ENCODE assay signal across 16 cellular contexts in genomic region chr9:106883626-106884190, GRCh38. TPM values are rescaled to one million over a fixed set of nuclear protein-coding genes. Genes with fewer than 3 reads are reported as not detected.
DNase-seq lines count a peak whose midpoint lies in the region; ATAC-seq and TF ChIP-seq lines count a peak whose summit lies in the region.
"Had no signal": no experiment of that assay in that cellular context is flagged by ENCODE, and none has a peak within 500 bp of the region (broad histone marks: within the 10 kb centered on the region; RNA-seq: fewer than 3 reads in every experiment).

No MANE protein-coding gene starts in this region.

- H3K27me3 Mint-ChIP-seq in H9 (ENCODE audit: low read depth) = no peaks in the 10 kb centered on the region
- H3K27me3 Mint-ChIP-seq: stimulated activated naive CD8-positive, alpha-beta T cell treated with anti-CD3 and anti-CD28 coated beads, Interleukin-15, Interleukin-2, amounts not matched to agents 100 ng/mL and 50 ng/mL, for 24 hours had no signal

- in situ Hi-C loops in gastrocnemius medialis (cut with MboI; ENCODE audit: low sequenced_read_pairs in 4 of 4) = no loop called here

- H3K4me3 ChIP-seq in RWPE2 (ENCODE audit: severe bottlenecking) (no peak overlapping the region), fibroblast of villous mesenchyme (ENCODE audit: low read depth, low read length) (no peak overlapping the region), gastrocnemius medialis (no peak overlapping the region), BE2C (ENCODE audit: low read depth, low read length) (no peak overlapping the region)
- H3K4me3 ChIP-seq: neural progenitor cell had no signal

- H3K36me3 Mint-ChIP-seq in H9 (ENCODE audit: insufficient read depth in 1 of 3, low read depth in 3 of 3) = peaks cover 29 to 33% (median 31%) of the 10 kb centered on the region in 3 experiments; a peak in 6 of 7 replicates

- H3K27ac ChIP-seq in H9 (ENCODE audit: insufficient read length, low read depth, low read length) (no peak overlapping the region), RWPE2 (ENCODE audit: poor library complexity, severe bottlenecking) (peak overlapping the region; percentile 97), gastrocnemius medialis (peak overlapping the region; percentile 83 to 88 (median 84))
- H3K27ac ChIP-seq: neural progenitor cell, VCaP had no signal

- H3K9ac ChIP-seq in H9 (ENCODE audit: extremely low read depth, insufficient read length, low read length) = no peak overlapping the region
- H3K9ac ChIP-seq: neural progenitor cell had no signal

- WGBS in H9 (ENCODE audit: extremely low coverage, insufficient read length, low lambda C conversion rate) = no CpG with 5 or more reads among the region's 2 CpGs

- H2AK5ac ChIP-seq in H9 (ENCODE audit: insufficient read length, low read length) = no peak overlapping the region

- H3K4me1 ChIP-seq in H9 (ENCODE audit: insufficient read depth, low read length) (peaks cover 34% of the 10 kb centered on the region), RWPE2 (ENCODE audit: insufficient read depth, poor library complexity, severe bottlenecking) (peaks cover 95% of the 10 kb centered on the region), gastrocnemius medialis (peaks cover 63 to 66% of the 10 kb centered on the region in 2 donors), BE2C (peaks cover 12% of the 10 kb centered on the region)

- no peak overlapping the region for H2BK5ac ChIP-seq in H9 (ENCODE audit: insufficient read length, low read length)

- no peak overlapping the region for H2BK120ac ChIP-seq in H9 (ENCODE audit: low read depth, low read length, poor library complexity, severe bottlenecking)

- H3K14ac ChIP-seq in H9 (ENCODE audit: insufficient read depth, low read length) = no peak overlapping the region

- H3K27ac Mint-ChIP-seq in H9 = peak overlapping the region in 2 of 3 experiments; percentile 33 to 65; a peak in 2 of 7 replicates
- H3K27ac Mint-ChIP-seq: HFFc6; neural progenitor cell; stimulated activated naive CD8-positive, alpha-beta T cell treated with anti-CD3 and anti-CD28 coated beads, Interleukin-15, Interleukin-2, amounts not matched to agents 100 ng/mL and 50 ng/mL, for 24 hours had no signal

- no peaks in the 10 kb centered on the region for H3K9me3 ChIP-seq in H9 (ENCODE audit: control insufficient read depth, low read depth, low read length)
- H3K9me3 ChIP-seq in RWPE2 (ENCODE audit: severe bottlenecking) = no peaks in the 10 kb centered on the region
- H3K9me3 ChIP-seq in gastrocnemius medialis = no peaks in the 10 kb centered on the region
- no peaks in the 10 kb centered on the region for H3K9me3 ChIP-seq in BE2C

- no peak overlapping the region for H4K5ac ChIP-seq in H9 (ENCODE audit: insufficient read length, low read depth, low read length)

- no peak overlapping the region for H3K4me2 ChIP-seq in H9 (ENCODE audit: insufficient read depth, insufficient read length, low read length)
- H3K4me2 ChIP-seq: neural progenitor cell had no signal

- intact Hi-C loops in gastrocnemius medialis (cut with DNase I; ENCODE audit: low total_unique reads) = loop anchor here (2.0 kb wide), 1 partner anchor 37 kb away; no protein-coding TSS in a partner anchor

- no peak overlapping the region for H3T11ph ChIP-seq in H9 (ENCODE audit: low read length)

- DNase-seq in H9 (no peak), RWPE2 (ENCODE audit: low spot score) (no peak), fibroblast of villous mesenchyme (ENCODE audit: low read depth) (peak; percentile 91), gastrocnemius medialis (no peak), BE2C (no peak), AG08396 (ENCODE audit: low spot score) (no peak)
- DNase-seq in stimulated activated CD8-positive, alpha-beta memory T cell treated with anti-CD3 and anti-CD28 coated beads, Interleukin-4, amount 100 ng/mL, for 48 hours = no peak
- DNase-seq: activated CD8-positive, alpha-beta memory T cell treated with anti-CD3 and anti-CD28 coated beads, Interleukin-2, amount 50 U/mL, for 48 hours; activated naive CD4-positive, alpha-beta T cell treated with anti-CD3 and anti-CD28 coated beads, Interleukin-2, amount 50 U/mL, for 16 hours; HFFc6; left ventricle myocardium superior; NCI-H2171 had no signal

- H3K36me3 ChIP-seq in RWPE2 (ENCODE audit: low read depth) (peaks cover 4% of the 10 kb centered on the region; the same call in 1 of the 2 replicates), gastrocnemius medialis (no peaks in the 10 kb centered on the region), BE2C (peaks cover 3% of the 10 kb centered on the region)

- no peaks in the 10 kb centered on the region for H3K9me3 Mint-ChIP-seq in H9
- H3K9me3 Mint-ChIP-seq: HFFc6; stimulated activated naive CD8-positive, alpha-beta T cell treated with anti-CD3 and anti-CD28 coated beads, Interleukin-15, Interleukin-2, amounts not matched to agents 100 ng/mL and 50 ng/mL, for 24 hours had no signal

- H3K79me1 ChIP-seq in H9 (ENCODE audit: insufficient read depth, low read depth, low read length, poor library complexity, severe bottlenecking) = peaks cover 2% of the 10 kb centered on the region

- H3K27me3 ChIP-seq in H9 (ENCODE audit: insufficient read depth, low read length) (no peaks in the 10 kb centered on the region), RWPE2 (ENCODE audit: insufficient read depth, poor library complexity, severe bottlenecking) (no peaks in the 10 kb centered on the region), gastrocnemius medialis (no peaks in the 10 kb centered on the region), BE2C (no peaks in the 10 kb centered on the region)
- H3K27me3 ChIP-seq: neural progenitor cell had no signal

- H4K20me1 ChIP-seq in H9 (ENCODE audit: control insufficient read depth, insufficient read depth, insufficient read length) = no peaks in the 10 kb centered on the region

- TF ChIP-seq CTCF in H9 (conservative IDR thresholded peaks at IDR 0.05) (no peak), RWPE2 (IDR thresholded peaks at IDR 0.05; ENCODE audit: poor library complexity, severe bottlenecking) (no peak), fibroblast of villous mesenchyme (IDR thresholded peaks at IDR 0.05; ENCODE audit: insufficient read depth, low read depth, low read length) (no peak), gastrocnemius medialis (IDR thresholded peaks at IDR 0.05 in 4 of 5, conservative IDR thresholded peaks at IDR 0.05 in 1 of 5) (no peak), BE2C (IDR thresholded peaks at IDR 0.05; ENCODE audit: low read depth, low read length) (no peak)

- H2BK20ac ChIP-seq in H9 (ENCODE audit: low read depth, low read length, poor library complexity, severe bottlenecking) = no peak overlapping the region

- H3K4me1 Mint-ChIP-seq in H9 = peaks cover 75 to 85% of the 10 kb centered on the region in 2 experiments

- peaks cover 73% of the 10 kb centered on the region; the same call in 1 of the 2 replicates for H3K79me2 ChIP-seq in H9 (ENCODE audit: insufficient read depth, low read length)

- no peak overlapping the region; a peak in 1 of 5 replicates for H3K4me3 Mint-ChIP-seq in H9
- H3K4me3 Mint-ChIP-seq: HFFc6; neural progenitor cell; stimulated activated naive CD8-positive, alpha-beta T cell treated with anti-CD3 and anti-CD28 coated beads, Interleukin-15, Interleukin-2, amounts not matched to agents 100 ng/mL and 50 ng/mL, for 24 hours had no signal

- no peak overlapping the region for H2AFZ ChIP-seq in H9 (ENCODE audit: low read length)
- H2AFZ ChIP-seq: neural progenitor cell had no signal

- H3K23ac ChIP-seq in H9 (ENCODE audit: insufficient read length, low read depth, low read length) = no peak overlapping the region

- H3K18ac ChIP-seq in H9 (ENCODE audit: insufficient read length, low read depth, low read length) = no peak overlapping the region

- ATAC-seq in RWPE2 (ENCODE audit: low read depth) (no peak), gastrocnemius medialis (no peak), GM21619 (IDR thresholded peaks at IDR 0.05; ENCODE audit: unreplicated experiment) (no peak)
- ATAC-seq: left ventricle myocardium superior had no signal

- no peak overlapping the region for H2BK15ac ChIP-seq in H9 (ENCODE audit: low read depth, low read length)

- H2BK12ac ChIP-seq in H9 (ENCODE audit: insufficient read length, low read depth, low read length) = no peak overlapping the region

- no peaks in the 10 kb centered on the region for H3K23me2 ChIP-seq in H9 (ENCODE audit: insufficient read length, low read depth, low read length, poor library complexity, severe bottlenecking)

- H4K8ac ChIP-seq in H9 (replicated peaks; ENCODE audit: insufficient read length, low read depth, low read length) = no peak overlapping the region

- no peak for TF ChIP-seq POLR2A in gastrocnemius medialis (IDR thresholded peaks at IDR 0.05)

- H4K91ac ChIP-seq in H9 (ENCODE audit: insufficient read length, low read depth, low read length) = no peak overlapping the region

- no peak overlapping the region for H3K4ac ChIP-seq in H9 (ENCODE audit: low read depth, low read length)

- H3K56ac ChIP-seq in H9 (ENCODE audit: insufficient read length, low read depth, low read length) = no peak overlapping the region

RNA-seq across cellular contexts. Expression of gene ZNF462, which starts 20.7 kb away (rescaled TPM):
- total RNA-seq in H9 (2021) = 159 and 164 TPM in 2 replicates
- total RNA-seq in fibroblast of villous mesenchyme = 16.4 and 32.4 TPM in 2 replicates
- 10 to 100 TPM in 2 of 4 donors, 1 to 10 TPM in 2; 9.3 to 13.3 (median 11.4) TPM for total RNA-seq in gastrocnemius medialis
- 19.5 TPM for polyA plus RNA-seq in BE2C (2012; ENCODE audit: insufficient read depth, insufficient read length, low read depth)
